In genomic region chr1:61083014-61083798, GRCh38 we compare ENCODE assay signal across 8 cellular contexts. TPM values are rescaled to one million over a fixed set of nuclear protein-coding genes. Genes with fewer than 3 reads are reported as not detected.
DNase-seq lines count a peak whose midpoint lies in the region; ATAC-seq and TF ChIP-seq lines count a peak whose summit lies in the region.

No MANE protein-coding gene starts in this region.

- CTCF ChIA-PET in activated CD4-positive, alpha-beta T cell treated with anti-CD3 and anti-CD28 coated beads for 36 hours (lab: Charles Lee): interaction anchor here (6.6 kb wide), 1 partner anchor 32 kb away, joined by 60 read pairs; no protein-coding TSS in a partner anchor

- H3K9me3 Mint-ChIP-seq in activated CD4-positive, alpha-beta T cell treated with anti-CD3 and anti-CD28 coated beads for 36 hours (ENCODE audit: low read depth): no peaks in the 10 kb centered on the region
- no peaks in the 10 kb centered on the region for H3K9me3 Mint-ChIP-seq in endodermal cell

- peaks cover 76% of the 10 kb centered on the region for H3K27me3 ChIP-seq in endodermal cell (ENCODE audit: control insufficient read depth, insufficient read depth, low read length, poor library complexity, severe bottlenecking)
- no peaks in the 10 kb centered on the region for H3K27me3 ChIP-seq in thoracic aorta (replicated peaks; ENCODE audit: insufficient read depth)

- H3K27ac ChIP-seq in endodermal cell (ENCODE audit: low read depth, low read length) (no peak overlapping the region), mesodermal cell (ENCODE audit: low read depth, low read length, severe bottlenecking) (no peak overlapping the region), thoracic aorta (peak overlapping the region; percentile 94)

- H3K4me1 ChIP-seq in endodermal cell (ENCODE audit: control insufficient read depth, insufficient read depth, low read length): peaks cover 2% of the 10 kb centered on the region
- H3K4me1 ChIP-seq in mesodermal cell (ENCODE audit: control insufficient read depth, insufficient read depth, low read length, poor library complexity, severe bottlenecking): peaks cover 21% of the 10 kb centered on the region
- H3K4me1 ChIP-seq in thoracic aorta (ENCODE audit: control insufficient read depth in 1 of 2, low read depth in 2 of 2): peaks cover 23 to 32% of the 10 kb centered on the region in 2 donors

- H3K9ac ChIP-seq in endodermal cell (ENCODE audit: extremely low read depth, low read length, poor library complexity, severe bottlenecking): no peak overlapping the region

- H3K36me3 Mint-ChIP-seq in activated CD4-positive, alpha-beta T cell treated with anti-CD3 and anti-CD28 coated beads for 36 hours (ENCODE audit: low read depth): peaks cover 2% of the 10 kb centered on the region
- no peaks in the 10 kb centered on the region for H3K36me3 Mint-ChIP-seq in endodermal cell (ENCODE audit: low read depth)

- TF ChIP-seq CTCF in endodermal cell (conservative IDR thresholded peaks at IDR 0.05) (peak; percentile 7), thoracic aorta (IDR thresholded peaks at IDR 0.05) (no peak)

- WGBS in endodermal cell (ENCODE audit: insufficient coverage in 1 of 2, insufficient read length in 1 of 2), 2 experiments: 0 to 1% methylated on average over 26 to 104 of the region's 104 CpGs
- WGBS in mesodermal cell (ENCODE audit: insufficient coverage in 2 of 2), 2 experiments: 0 to 1% methylated on average over 55 to 85 of the region's 104 CpGs

- H3K4me3 ChIP-seq in endodermal cell (ENCODE audit: low read length): peak overlapping the region; percentile 78
- peak overlapping the region; percentile 46 for H3K4me3 ChIP-seq in mesodermal cell (ENCODE audit: extremely low read depth, insufficient read depth, low read length, poor library complexity, severe bottlenecking)
- H3K4me3 ChIP-seq in thoracic aorta: peak overlapping the region; percentile 96

- H3K4me1 Mint-ChIP-seq in activated CD4-positive, alpha-beta T cell treated with anti-CD3 and anti-CD28 coated beads for 36 hours: peaks cover 44% of the 10 kb centered on the region
- peaks cover 17% of the 10 kb centered on the region for H3K4me1 Mint-ChIP-seq in endodermal cell

- peaks cover 15% of the 10 kb centered on the region for H3K27me3 Mint-ChIP-seq in activated CD4-positive, alpha-beta T cell treated with anti-CD3 and anti-CD28 coated beads for 36 hours
- peaks cover 65% of the 10 kb centered on the region for H3K27me3 Mint-ChIP-seq in endodermal cell (ENCODE audit: insufficient read depth)

- POLR2A ChIA-PET in activated CD4-positive, alpha-beta T cell treated with anti-CD3 and anti-CD28 coated beads for 36 hours (lab: Charles Lee): no interaction called here

- DNase-seq in activated CD4-positive, alpha-beta T cell treated with anti-CD3 and anti-CD28 coated beads for 36 hours: peak; percentile 16
- no peak for DNase-seq in activated CD4-positive, alpha-beta T cell treated with anti-CD3 and anti-CD28 coated beads for 1 hour
- DNase-seq in activated CD4-positive, alpha-beta T cell treated with anti-CD3 and anti-CD28 coated beads, Interleukin-2, amount 50 U/mL, for 1 hour: peak; percentile 12
- DNase-seq in endodermal cell (peak; percentile 67), thoracic aorta (ENCODE audit: low spot score) (no peak), NCI-H128 (lab: John Stamatoyannopoulos, UW; ENCODE audit: unreplicated experiment) (no peak)

- ATAC-seq in activated CD4-positive, alpha-beta T cell treated with anti-CD3 and anti-CD28 coated beads for 36 hours: no peak
- ATAC-seq in thoracic aorta (ENCODE audit: insufficient number of reproducible peaks, low FRiP score, low read depth) (no peak), HG02588 (IDR thresholded peaks at IDR 0.05; ENCODE audit: unreplicated experiment) (no peak)

- no peaks in the 10 kb centered on the region for H3K9me3 ChIP-seq in endodermal cell (ENCODE audit: control insufficient read depth, low read length)
- no peaks in the 10 kb centered on the region for H3K9me3 ChIP-seq in mesodermal cell (ENCODE audit: control insufficient read depth, low read length)
- H3K9me3 ChIP-seq in thoracic aorta: no peaks in the 10 kb centered on the region

- no peak overlapping the region for H3K27ac Mint-ChIP-seq in activated CD4-positive, alpha-beta T cell treated with anti-CD3 and anti-CD28 coated beads for 36 hours
- H3K27ac Mint-ChIP-seq in endodermal cell: no peak overlapping the region

- intact Hi-C loops in activated CD4-positive, alpha-beta T cell treated with anti-CD3 and anti-CD28 coated beads for 36 hours (cut with DNase I, micrococcal nuclease): loop anchor here in 1 of 2 experiments (1.0 to 10.0 kb wide), 7 partner anchors 33 to 1702 kb away; partner anchors contain the start of genes ATG4C, TM2D1 and USP1

- no peaks in the 10 kb centered on the region for H3K36me3 ChIP-seq in endodermal cell (ENCODE audit: control insufficient read depth, insufficient read depth, low read length)
- no peaks in the 10 kb centered on the region for H3K36me3 ChIP-seq in mesodermal cell (ENCODE audit: control insufficient read depth, insufficient read depth, low read length)
- peaks cover 2% of the 10 kb centered on the region for H3K36me3 ChIP-seq in thoracic aorta

- peak overlapping the region; percentile 82 for H3K4me3 Mint-ChIP-seq in activated CD4-positive, alpha-beta T cell treated with anti-CD3 and anti-CD28 coated beads for 36 hours
- H3K4me3 Mint-ChIP-seq in endodermal cell: peak overlapping the region; percentile 74

RNA-seq across cellular contexts. Expression of gene NFIA, which starts 0.8 kb away (rescaled TPM):
- total RNA-seq in activated CD4-positive, alpha-beta T cell treated with anti-CD3 and anti-CD28 coated beads for 36 hours: 1 to 10 TPM; 3.0 to 3.2 TPM
- total RNA-seq in endodermal cell (1 to 10 TPM; 2.3 to 3.8 TPM), thoracic aorta (100 to 1,000 TPM in 1 of 2 donors, 10 to 100 TPM in 1; 99.8 to 118 TPM)
- 3.7 TPM for polyA plus RNA-seq in endodermal cell (2013, experiment 1 of 2)
- polyA plus RNA-seq in endodermal cell (2013, experiment 2 of 2): 5.1 TPM
- polyA plus RNA-seq in mesodermal cell (2013, experiment 1 of 2): 1.2 TPM
- polyA plus RNA-seq in mesodermal cell (2013, experiment 2 of 2): 0.86 TPM

Comparison
In these comparisons a context has a peak if more than half of its experiments do, and no peak if none do; other contexts are left out.
1. DNase-seq: peak in activated CD4-positive, alpha-beta T cell treated with anti-CD3 and anti-CD28 coated beads for 36 hours (single experiment), activated CD4-positive, alpha-beta T cell treated with anti-CD3 and anti-CD28 coated beads, Interleukin-2, amount 50 U/mL, for 1 hour (single experiment) and endodermal cell (single experiment); none in activated CD4-positive, alpha-beta T cell treated with anti-CD3 and anti-CD28 coated beads for 1 hour (single experiment), thoracic aorta (single experiment) and NCI-H128 (single experiment).
2. H3K27ac ChIP-seq: peak in thoracic aorta (2 of 2); none in endodermal cell (single experiment) and mesodermal cell (single experiment).
3. H3K4me3 ChIP-seq: peak in every context shown above with its lines; median percentile 96 in thoracic aorta; 78 in endodermal cell; 46 in mesodermal cell.
4. RNA of gene NFIA, which starts 0.8 kb away (total RNA-seq): 99.8 to 118 TPM in thoracic aorta; 2.3 to 3.8 TPM in endodermal cell and 3.0 to 3.2 TPM in activated CD4-positive, alpha-beta T cell treated with anti-CD3 and anti-CD28 coated beads for 36 hours; every median in the first group is over 10 times any median in the second.